ENCODE assay signal across 1 cellular context in genomic region chr19:41363753-41364545, GRCh38.
TF ChIP-seq lines count a peak whose summit lies in the region.

B9D2 (minus strand) TSS chr19:41364149; CDS start chr19:41363519, 630 bp downstream.

TF ChIP-seq in HepG2, 621 proteins besides CTCF, POLR2A, EP300 and RAD21 (continued from another document and continues in another):
- TF ChIP-seq ZHX2 (IDR thresholded peaks at IDR 0.05; ENCODE audit: low read depth) = peak; percentile 100
- no peak for TF ChIP-seq ZHX2 (CRISPR knock-in tag; IDR thresholded peaks at IDR 0.05; ENCODE audit: borderline replicate concordance)
- TF ChIP-seq ZNF574 (CRISPR knock-in tag; IDR thresholded peaks at IDR 0.05) = no peak; the same call in 1 of the 2 replicates
- TF ChIP-seq, protein P1, sequence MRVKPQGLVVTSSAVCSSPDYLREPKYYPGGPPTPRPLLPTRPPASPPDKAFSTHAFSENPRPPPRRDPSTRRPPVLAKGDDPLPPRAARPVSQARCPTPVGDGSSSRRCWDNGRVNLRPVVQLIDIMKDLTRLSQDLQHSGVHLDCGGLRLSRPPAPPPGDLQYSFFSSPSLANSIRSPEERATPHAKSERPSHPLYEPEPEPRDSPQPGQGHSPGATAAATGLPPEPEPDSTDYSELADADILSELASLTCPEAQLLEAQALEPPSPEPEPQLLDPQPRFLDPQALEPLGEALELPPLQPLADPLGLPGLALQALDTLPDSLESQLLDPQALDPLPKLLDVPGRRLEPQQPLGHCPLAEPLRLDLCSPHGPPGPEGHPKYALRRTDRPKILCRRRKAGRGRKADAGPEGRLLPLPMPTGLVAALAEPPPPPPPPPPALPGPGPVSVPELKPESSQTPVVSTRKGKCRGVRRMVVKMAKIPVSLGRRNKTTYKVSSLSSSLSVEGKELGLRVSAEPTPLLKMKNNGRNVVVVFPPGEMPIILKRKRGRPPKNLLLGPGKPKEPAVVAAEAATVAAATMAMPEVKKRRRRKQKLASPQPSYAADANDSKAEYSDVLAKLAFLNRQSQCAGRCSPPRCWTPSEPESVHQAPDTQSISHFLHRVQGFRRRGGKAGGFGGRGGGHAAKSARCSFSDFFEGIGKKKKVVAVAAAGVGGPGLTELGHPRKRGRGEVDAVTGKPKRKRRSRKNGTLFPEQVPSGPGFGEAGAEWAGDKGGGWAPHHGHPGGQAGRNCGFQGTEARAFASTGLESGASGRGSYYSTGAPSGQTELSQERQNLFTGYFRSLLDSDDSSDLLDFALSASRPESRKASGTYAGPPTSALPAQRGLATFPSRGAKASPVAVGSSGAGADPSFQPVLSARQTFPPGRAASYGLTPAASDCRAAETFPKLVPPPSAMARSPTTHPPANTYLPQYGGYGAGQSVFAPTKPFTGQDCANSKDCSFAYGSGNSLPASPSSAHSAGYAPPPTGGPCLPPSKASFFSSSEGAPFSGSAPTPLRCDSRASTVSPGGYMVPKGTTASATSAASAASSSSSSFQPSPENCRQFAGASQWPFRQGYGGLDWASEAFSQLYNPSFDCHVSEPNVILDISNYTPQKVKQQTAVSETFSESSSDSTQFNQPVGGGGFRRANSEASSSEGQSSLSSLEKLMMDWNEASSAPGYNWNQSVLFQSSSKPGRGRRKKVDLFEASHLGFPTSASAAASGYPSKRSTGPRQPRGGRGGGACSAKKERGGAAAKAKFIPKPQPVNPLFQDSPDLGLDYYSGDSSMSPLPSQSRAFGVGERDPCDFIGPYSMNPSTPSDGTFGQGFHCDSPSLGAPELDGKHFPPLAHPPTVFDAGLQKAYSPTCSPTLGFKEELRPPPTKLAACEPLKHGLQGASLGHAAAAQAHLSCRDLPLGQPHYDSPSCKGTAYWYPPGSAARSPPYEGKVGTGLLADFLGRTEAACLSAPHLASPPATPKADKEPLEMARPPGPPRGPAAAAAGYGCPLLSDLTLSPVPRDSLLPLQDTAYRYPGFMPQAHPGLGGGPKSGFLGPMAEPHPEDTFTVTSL (CRISPR knock-in tag; IDR thresholded peaks at IDR 0.05; ENCODE audit: borderline replicate concordance) = no peak
- no peak; the same call in 1 of the 2 replicates for TF ChIP-seq TBX2 (CRISPR knock-in tag; IDR thresholded peaks at IDR 0.05; ENCODE audit: borderline replicate concordance)
- TF ChIP-seq, protein P2, sequence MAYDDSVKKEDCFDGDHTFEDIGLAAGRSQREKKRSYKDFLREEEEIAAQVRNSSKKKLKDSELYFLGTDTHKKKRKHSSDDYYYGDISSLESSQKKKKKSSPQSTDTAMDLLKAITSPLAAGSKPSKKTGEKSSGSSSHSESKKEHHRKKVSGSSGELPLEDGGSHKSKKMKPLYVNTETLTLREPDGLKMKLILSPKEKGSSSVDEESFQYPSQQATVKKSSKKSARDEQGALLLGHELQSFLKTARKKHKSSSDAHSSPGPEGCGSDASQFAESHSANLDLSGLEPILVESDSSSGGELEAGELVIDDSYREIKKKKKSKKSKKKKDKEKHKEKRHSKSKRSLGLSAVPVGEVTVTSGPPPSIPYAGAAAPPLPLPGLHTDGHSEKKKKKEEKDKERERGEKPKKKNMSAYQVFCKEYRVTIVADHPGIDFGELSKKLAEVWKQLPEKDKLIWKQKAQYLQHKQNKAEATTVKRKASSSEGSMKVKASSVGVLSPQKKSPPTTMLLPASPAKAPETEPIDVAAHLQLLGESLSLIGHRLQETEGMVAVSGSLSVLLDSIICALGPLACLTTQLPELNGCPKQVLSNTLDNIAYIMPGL (CRISPR knock-in tag; IDR thresholded peaks at IDR 0.05; ENCODE audit: borderline replicate concordance in 1 of 2, low read depth in 1 of 2) = no peak
- no peak for TF ChIP-seq ZBTB3 (CRISPR knock-in tag; IDR thresholded peaks at IDR 0.05; ENCODE audit: borderline replicate concordance, low read depth)
- TF ChIP-seq GTF3A (CRISPR knock-in tag; conservative IDR thresholded peaks at IDR 0.05) = no peak
- no peak; the same call in 1 of the 2 replicates for TF ChIP-seq FOXJ3 (CRISPR knock-in tag; IDR thresholded peaks at IDR 0.05; ENCODE audit: borderline replicate concordance)
- TF ChIP-seq DDIT3 (CRISPR knock-in tag; IDR thresholded peaks at IDR 0.05) = no peak
- TF ChIP-seq BORCS8-MEF2B (CRISPR knock-in tag; IDR thresholded peaks at IDR 0.05) = peak; percentile 22; the same call in 1 of the 2 replicates
- TF ChIP-seq GMEB1 (CRISPR knock-in tag; IDR thresholded peaks at IDR 0.05; ENCODE audit: borderline replicate concordance) = peak; percentile 70; the same call in 1 of the 2 replicates
- TF ChIP-seq ZNF816 (CRISPR knock-in tag; IDR thresholded peaks at IDR 0.05; ENCODE audit: borderline replicate concordance) = no peak
- no peak for TF ChIP-seq ZFP41 (CRISPR knock-in tag; IDR thresholded peaks at IDR 0.05; ENCODE audit: borderline replicate concordance)
- TF ChIP-seq NFKBIZ (CRISPR knock-in tag; IDR thresholded peaks at IDR 0.05) = no peak
- TF ChIP-seq, protein P3, sequence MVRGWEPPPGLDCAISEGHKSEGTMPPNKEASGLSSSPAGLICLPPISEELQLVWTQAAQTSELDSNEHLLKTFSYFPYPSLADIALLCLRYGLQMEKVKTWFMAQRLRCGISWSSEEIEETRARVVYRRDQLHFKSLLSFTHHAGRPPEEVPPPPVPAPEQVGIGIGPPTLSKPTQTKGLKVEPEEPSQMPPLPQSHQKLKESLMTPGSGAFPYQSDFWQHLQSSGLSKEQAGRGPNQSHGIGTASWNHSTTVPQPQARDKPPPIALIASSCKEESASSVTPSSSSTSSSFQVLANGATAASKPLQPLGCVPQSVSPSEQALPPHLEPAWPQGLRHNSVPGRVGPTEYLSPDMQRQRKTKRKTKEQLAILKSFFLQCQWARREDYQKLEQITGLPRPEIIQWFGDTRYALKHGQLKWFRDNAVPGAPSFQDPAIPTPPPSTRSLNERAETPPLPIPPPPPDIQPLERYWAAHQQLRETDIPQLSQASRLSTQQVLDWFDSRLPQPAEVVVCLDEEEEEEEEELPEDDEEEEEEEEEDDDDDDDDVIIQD (CRISPR knock-in tag; IDR thresholded peaks at IDR 0.05; ENCODE audit: low read depth) = no peak
- TF ChIP-seq NCOA2 (CRISPR knock-in tag; IDR thresholded peaks at IDR 0.05) = no peak
- TF ChIP-seq KDM4B (CRISPR knock-in tag; IDR thresholded peaks at IDR 0.05) = no peak
- TF ChIP-seq ZNF143 (CRISPR knock-in tag; IDR thresholded peaks at IDR 0.05) = no peak
- TF ChIP-seq RFXAP (CRISPR knock-in tag; IDR thresholded peaks at IDR 0.05; ENCODE audit: borderline replicate concordance) = no peak; the same call in 1 of the 2 replicates
- no peak; the same call in 1 of the 2 replicates for TF ChIP-seq KLF6 (CRISPR knock-in tag; IDR thresholded peaks at IDR 0.05)
- TF ChIP-seq HOXA5 (CRISPR knock-in tag; IDR thresholded peaks at IDR 0.05) = no peak
